12 cellular contexts compared by ENCODE assay signal in genomic region chr9:69379250-69379982, GRCh38. TPM values are rescaled to one million over a fixed set of nuclear protein-coding genes. Genes with fewer than 3 reads are reported as not detected.
DNase-seq lines count a peak whose midpoint lies in the region; ATAC-seq and TF ChIP-seq lines count a peak whose summit lies in the region.
"Had no signal": no experiment of that assay in that cellular context is flagged by ENCODE, and none has a peak within 500 bp of the region (broad histone marks: within the 10 kb centered on the region; RNA-seq: fewer than 3 reads in every experiment).

No MANE protein-coding gene starts in this region.

- H3K27ac Mint-ChIP-seq in activated naive CD8-positive, alpha-beta T cell treated with anti-CD3 and anti-CD28 coated beads, Interleukin-2, amount 50 U/mL, for 24 hours: no peak overlapping the region
- H3K27ac Mint-ChIP-seq: T-helper 1 cell treated with Interleukin-12 subunit alpha and Interleukin-12 subunit beta and Interleukin-4 antibody, amounts not matched to agents 30 μg/mL and 1 μg/mL, for 36 hours had no signal

- intact Hi-C loops in Right ventricle myocardium superior (cut with DNase I): no loop called here

- no peaks in the 10 kb centered on the region for H3K9me3 Mint-ChIP-seq in activated naive CD8-positive, alpha-beta T cell treated with anti-CD3 and anti-CD28 coated beads, Interleukin-2, amount 50 U/mL, for 24 hours
- H3K9me3 Mint-ChIP-seq: T-helper 1 cell treated with Interleukin-12 subunit alpha and Interleukin-12 subunit beta and Interleukin-4 antibody, amounts not matched to agents 30 μg/mL and 1 μg/mL, for 36 hours had no signal

- H3K4me1 Mint-ChIP-seq in activated naive CD8-positive, alpha-beta T cell treated with anti-CD3 and anti-CD28 coated beads, Interleukin-2, amount 50 U/mL, for 24 hours: no peaks in the 10 kb centered on the region

- H3K4me3 ChIP-seq in WERI-Rb-1 (ENCODE audit: low read depth, low read length): no peak overlapping the region
- H3K4me3 ChIP-seq: vagina had no signal

- H3K4me3 Mint-ChIP-seq in activated naive CD8-positive, alpha-beta T cell treated with anti-CD3 and anti-CD28 coated beads, Interleukin-2, amount 50 U/mL, for 24 hours: no peak overlapping the region
- H3K4me3 Mint-ChIP-seq: T-helper 1 cell treated with Interleukin-12 subunit alpha and Interleukin-12 subunit beta and Interleukin-4 antibody, amounts not matched to agents 30 μg/mL and 1 μg/mL, for 36 hours had no signal

- TF ChIP-seq CTCF in WERI-Rb-1 (IDR thresholded peaks at IDR 0.05; ENCODE audit: low read depth, low read length): no peak

- peak; percentile 87 for ATAC-seq in Right ventricle myocardium superior (ENCODE audit: poor library complexity)
- ATAC-seq in activated naive CD8-positive, alpha-beta T cell treated with anti-CD3 and anti-CD28 coated beads, Interleukin-2, amount 50 U/mL, for 24 hours: no peak

- no peaks in the 10 kb centered on the region for H3K27me3 ChIP-seq in WERI-Rb-1 (ENCODE audit: insufficient read depth, low read depth, severe bottlenecking)
- H3K27me3 ChIP-seq: vagina had no signal

- no peak overlapping the region for H3K27ac ChIP-seq in WERI-Rb-1
- H3K27ac ChIP-seq: vagina had no signal

- H3K36me3 ChIP-seq in WERI-Rb-1: no peaks in the 10 kb centered on the region
- H3K36me3 ChIP-seq: vagina had no signal

- H3K27me3 Mint-ChIP-seq in activated naive CD8-positive, alpha-beta T cell treated with anti-CD3 and anti-CD28 coated beads, Interleukin-2, amount 50 U/mL, for 24 hours: peaks cover 10% of the 10 kb centered on the region

- peak; percentile 14 for DNase-seq in H4 (ENCODE audit: low spot score)
- peak; percentile 27 for DNase-seq in WERI-Rb-1
- no peak for DNase-seq in Right ventricle myocardium superior
- DNase-seq in pulmonary artery endothelial cell (ENCODE audit: low read depth, low spot score): peak; percentile 41
- DNase-seq in activated effector memory CD4-positive, alpha-beta T cell treated with anti-CD3 and anti-CD28 coated beads, Interleukin-2, amount 50 U/mL, for 16 hours: no peak
- DNase-seq in OCI-M2 (lab: John Stamatoyannopoulos, UW; ENCODE audit: unreplicated experiment): no peak
- DNase-seq in activated naive CD8-positive, alpha-beta T cell treated with anti-CD3 and anti-CD28 coated beads, Interleukin-2, amount 50 U/mL, for 24 hours: no peak
- no peak for DNase-seq in NCI-H446 (lab: John Stamatoyannopoulos, UW)
- DNase-seq: effector CD4-positive, alpha-beta T cell; KG1 had no signal

- H3K9me3 ChIP-seq in WERI-Rb-1 (ENCODE audit: severe bottlenecking): no peaks in the 10 kb centered on the region
- H3K9me3 ChIP-seq: vagina had no signal

- H3K36me3 Mint-ChIP-seq in activated naive CD8-positive, alpha-beta T cell treated with anti-CD3 and anti-CD28 coated beads, Interleukin-2, amount 50 U/mL, for 24 hours (ENCODE audit: low read depth): no peaks in the 10 kb centered on the region

RNA-seq across cellular contexts. Expression of gene ENTREP1, which starts 54.4 kb away (rescaled TPM):
- 0.08 TPM in 1 of 2 replicates, not detected in the other for total RNA-seq in H4 (2014; rRNA removed; shearing (Covaris generic))
- total RNA-seq in Right ventricle myocardium superior (18.7 TPM), pulmonary artery endothelial cell (1.5 and 3.5 TPM in 2 replicates)

Comparison
In these comparisons a context has a peak if more than half of its experiments do, and no peak if none do; other contexts are left out.
1. DNase-seq: peak in H4 (single experiment), WERI-Rb-1 (single experiment) and pulmonary artery endothelial cell (single experiment); none in Right ventricle myocardium superior (single experiment), activated effector memory CD4-positive, alpha-beta T cell treated with anti-CD3 and anti-CD28 coated beads, Interleukin-2, amount 50 U/mL, for 16 hours (single experiment), OCI-M2 (single experiment), activated naive CD8-positive, alpha-beta T cell treated with anti-CD3 and anti-CD28 coated beads, Interleukin-2, amount 50 U/mL, for 24 hours (single experiment) and NCI-H446 (0 of 2).